2 cellular contexts compared by ENCODE assay signal in genomic region chr5:17492770-17493169, GRCh38.
A peak's percentile ranks its signal among the peaks of the same experiment; 100 is the strongest.
TF ChIP-seq lines count a peak whose summit lies in the region.

No MANE protein-coding gene starts in this region.

TF ChIP-seq in HEK293, 187 proteins besides CTCF, POLR2A, EP300 and RAD21:
- TF ChIP-seq ZNF146 (tag by site-specific recombination; IDR thresholded peaks at IDR 0.05) (peak; percentile 85), ZEB2 (tag by site-specific recombination; IDR thresholded peaks at IDR 0.05) (no peak)

TF ChIP-seq in K562, 482 proteins besides CTCF, POLR2A, EP300 and RAD21:
- peak; percentile 82 for TF ChIP-seq ZNF146 (CRISPR knock-in tag; IDR thresholded peaks at IDR 0.05; ENCODE audit: unreplicated experiment)
- no peak for TF ChIP-seq TEAD2 (tag; IDR thresholded peaks at IDR 0.05)
